8 cellular contexts compared by ENCODE assay signal in the genomic region with DNA sequence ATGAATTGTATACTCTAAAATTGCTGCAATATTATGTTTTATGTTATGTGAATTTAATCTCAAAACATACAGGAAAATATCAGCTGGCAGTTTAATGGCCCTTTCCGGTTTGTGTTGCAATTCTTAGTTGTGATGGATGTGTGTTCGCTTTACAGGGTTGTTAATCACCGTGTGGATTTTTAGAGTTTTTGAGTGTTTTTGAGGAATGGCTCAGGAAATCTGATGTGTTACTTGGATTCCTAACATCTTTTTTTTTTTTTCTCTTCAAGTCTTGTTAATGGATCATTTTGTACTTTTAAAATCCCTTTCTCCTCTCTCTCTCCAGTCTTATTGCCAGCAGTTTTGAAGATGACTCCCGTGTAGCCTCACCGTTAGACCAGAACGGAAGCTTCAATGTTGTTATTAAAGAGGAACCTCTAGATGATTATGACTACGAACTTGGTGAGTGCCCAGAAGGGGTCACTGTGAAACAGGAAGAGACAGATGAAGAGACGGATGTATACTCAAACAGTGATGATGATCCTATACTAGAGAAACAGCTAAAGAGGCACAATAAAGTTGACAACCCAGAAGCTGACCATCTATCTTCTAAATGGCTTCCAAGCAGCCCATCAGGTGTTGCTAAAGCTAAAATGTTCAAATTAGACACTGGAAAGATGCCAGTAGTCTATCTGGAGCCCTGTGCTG. TPM values are rescaled to one million over a fixed set of nuclear protein-coding genes. Genes with fewer than 3 reads are reported as not detected.
DNase-seq lines count a peak whose midpoint lies in the region; ATAC-seq and TF ChIP-seq lines count a peak whose summit lies in the region.

No MANE protein-coding gene starts in this region.

- H3K79me2 ChIP-seq in DND-41 (ENCODE audit: insufficient read depth, low read length), result peaks cover 88% of the 10 kb centered on the region

- H3K4me3 ChIP-seq in DND-41 (ENCODE audit: low read depth in 1 of 2, low read length in 2 of 2), result no peak overlapping the region

- ATAC-seq in DND-41 (ENCODE audit: insufficient read depth, low read depth) (peak; percentile 86), GM19438 (IDR thresholded peaks at IDR 0.05; ENCODE audit: low read depth, unreplicated experiment) (peak; percentile 84), HG03521 (IDR thresholded peaks at IDR 0.05; ENCODE audit: unreplicated experiment) (peak; percentile 83)
- ATAC-seq in naive thymus-derived CD8-positive, alpha-beta T cell, result peak; percentile 92 to 96

- peak overlapping the region; percentile 24 for H3K27ac ChIP-seq in DND-41 (ENCODE audit: low read length)

- no peaks in the 10 kb centered on the region for H3K9me3 ChIP-seq in DND-41 (ENCODE audit: insufficient read depth, low read length, severe bottlenecking)

- no peak overlapping the region; the same call in 1 of the 2 replicates for H3K9ac ChIP-seq in DND-41 (ENCODE audit: low read depth, low read length)

- peaks cover 10% of the 10 kb centered on the region for H3K36me3 ChIP-seq in DND-41 (ENCODE audit: insufficient read depth, low read length)

- H3K27me3 ChIP-seq in DND-41 (ENCODE audit: insufficient read depth, low read length, poor library complexity), result no peaks in the 10 kb centered on the region

- H3K4me1 ChIP-seq in DND-41 (ENCODE audit: insufficient read depth, low read length), result peaks cover 25% of the 10 kb centered on the region

- H3K4me3 Mint-ChIP-seq in naive thymus-derived CD8-positive, alpha-beta T cell, result peak overlapping the region; percentile 6 to 69 (median 52)

- peaks cover 5 to 48% (median 14%) of the 10 kb centered on the region in 3 donors for H3K36me3 Mint-ChIP-seq in naive thymus-derived CD8-positive, alpha-beta T cell

- POLR2A ChIA-PET in naive thymus-derived CD8-positive, alpha-beta T cell (lab: Charles Lee), result interaction anchor here (1.2 to 1.4 kb wide), 2 partner anchors 35 to 78 kb away, joined by 3 to 7 read pairs; a partner anchor contains a TSS

- DNase-seq in DND-41 (peak; percentile 43), T-helper 22 cell (ENCODE audit: low read depth) (peak; percentile 9), dermis microvascular lymphatic vessel endothelial cell (ENCODE audit: low read depth in 2 of 2) (peak; percentile 75 to 81), NCI-H345 (lab: John Stamatoyannopoulos, UW) (no peak), NCI-H2171 treated with DMSO at 0.1 percent for 48 hours (lab: John Stamatoyannopoulos, UW) (no peak)
- DNase-seq in naive thymus-derived CD8-positive, alpha-beta T cell, result peak in 9 of 10 donors; percentile 10 to 74 (median 41)

- H2AFZ ChIP-seq in DND-41 (ENCODE audit: low read depth, low read length), result peak overlapping the region; percentile 46; the same call in 1 of the 2 replicates

- H3K4me1 Mint-ChIP-seq in naive thymus-derived CD8-positive, alpha-beta T cell, result peaks cover 30 to 67% (median 54%) of the 10 kb centered on the region in 4 donors

- H3K27me3 Mint-ChIP-seq in naive thymus-derived CD8-positive, alpha-beta T cell, result no peaks in the 10 kb centered on the region

- peaks cover 7% of the 10 kb centered on the region; the same call in 1 of the 2 replicates for H4K20me1 ChIP-seq in DND-41 (ENCODE audit: insufficient read depth, low read length)

- no peaks in the 10 kb centered on the region for H3K9me3 Mint-ChIP-seq in naive thymus-derived CD8-positive, alpha-beta T cell

- H3K4me2 ChIP-seq in DND-41 (ENCODE audit: insufficient read depth, low read length), result no peak overlapping the region

- TF ChIP-seq CTCF in DND-41 (IDR thresholded peaks at IDR 0.05; ENCODE audit: borderline replicate concordance, extremely low read depth, low read length, poor library complexity, severe bottlenecking), result peak; percentile 63

- H3K27ac Mint-ChIP-seq in naive thymus-derived CD8-positive, alpha-beta T cell, result peak overlapping the region; percentile 20 to 83 (median 70)

RNA-seq across cellular contexts. Expression of a gene that starts 35.7 kb away (rescaled TPM):
- total RNA-seq in dermis microvascular lymphatic vessel endothelial cell, result 18.7 and 22.0 TPM in 2 replicates
- 10 to 100 TPM; 63.3 to 67.6 TPM for total RNA-seq in naive thymus-derived CD8-positive, alpha-beta T cell
- polyA plus RNA-seq in naive thymus-derived CD8-positive, alpha-beta T cell, result 10 to 100 TPM; 12.2 to 20.6 (median 13.3) TPM

Comparison
In these comparisons a context has a peak if more than half of its experiments do, and no peak if none do; other contexts are left out.
1. DNase-seq: peak in DND-41 (single experiment), T-helper 22 cell (single experiment), dermis microvascular lymphatic vessel endothelial cell (2 of 2) and naive thymus-derived CD8-positive, alpha-beta T cell (9 of 10); none in NCI-H345 (single experiment) and NCI-H2171 treated with DMSO at 0.1 percent for 48 hours (single experiment).
2. Peak in every context shown above with its lines, with median percentiles within 50 percentile points of each other: ATAC-seq.